8 cellular contexts compared by ENCODE assay signal in genomic region chr4:38160487-38161207, GRCh38.
A peak's percentile ranks its signal among the peaks of the same experiment; 100 is the strongest.
DNase-seq lines count a peak whose midpoint lies in the region; ATAC-seq, FAIRE-seq and TF ChIP-seq lines count a peak whose summit lies in the region.

No MANE protein-coding gene starts in this region.

- FAIRE-seq in islet of Langerhans (lab: Jason Lieb, UNC), result peak; percentile 92

- POLR2A ChIA-PET in RWPE1 (lab: Yijun Ruan, JAX; ENCODE audit: low non-redundant PET), result interaction anchor here (0.6 to 0.8 kb wide), 2 partner anchors 46 to 370 kb away, joined by 3 read pairs; no protein-coding TSS in a partner anchor

- ATAC-seq in GM21447 (IDR thresholded peaks at IDR 0.05; ENCODE audit: unreplicated experiment), result peak; percentile 93
- ATAC-seq in stimulated activated naive B cell treated with anti-CD40 and anti-IgM and Interleukin-4, amounts not matched to agents 10 μg/mL and 1 μg/mL and 100 μg/mL, for 72 hours (replicated peaks), result peak; percentile 93 to 96

- no peaks in the 10 kb centered on the region for H3K27me3 ChIP-seq in HL-60 (ENCODE audit: insufficient read depth, poor library complexity, severe bottlenecking)

- DNase-seq in Daoy (ENCODE audit: low read depth), result peak; percentile 70
- DNase-seq in HL-60 (ENCODE audit: low read depth in 1 of 2, low spot score in 1 of 2), result peak; percentile 61 to 78
- peak; percentile 90 for DNase-seq in RWPE1 (ENCODE audit: low spot score)
- DNase-seq in astrocyte of the hippocampus (ENCODE audit: low read depth, low spot score), result peak; percentile 73
- DNase-seq in stimulated activated naive B cell treated with anti-CD40 and anti-IgM and Interleukin-4, amounts not matched to agents 10 μg/mL and 1 μg/mL and 100 μg/mL, for 72 hours, result peak; percentile 29
- DNase-seq in NCI-H446 (lab: John Stamatoyannopoulos, UW), result no peak

- no peak overlapping the region for H3K27ac Mint-ChIP-seq in stimulated activated naive B cell treated with anti-CD40 and anti-IgM and Interleukin-4, amounts not matched to agents 10 μg/mL and 1 μg/mL and 100 μg/mL, for 72 hours

- no peak overlapping the region for H3K4me3 ChIP-seq in HL-60 (replicated peaks; ENCODE audit: insufficient read depth, low read length)

- no peak for TF ChIP-seq CTCF in HL-60 (IDR thresholded peaks at IDR 0.05; ENCODE audit: insufficient read depth, low read length)
- TF ChIP-seq CTCF in RWPE1 (conservative IDR thresholded peaks at IDR 0.05; ENCODE audit: low read depth), result no peak

- H3K36me3 Mint-ChIP-seq in stimulated activated naive B cell treated with anti-CD40 and anti-IgM and Interleukin-4, amounts not matched to agents 10 μg/mL and 1 μg/mL and 100 μg/mL, for 72 hours, result peaks cover 0 to 2% of the 10 kb centered on the region in 2 donors

- H3K27ac ChIP-seq in HL-60 (replicated peaks) (peak overlapping the region; percentile 51), RWPE1 (peak overlapping the region; percentile 96)

- CTCF ChIA-PET in RWPE1 (lab: Yijun Ruan, JAX), result interaction anchor here (0.6 to 1.3 kb wide), 6 partner anchors 19 to 1348 kb away, joined by 3 to 5 read pairs (median 4); no protein-coding TSS in a partner anchor

- H3K4me3 Mint-ChIP-seq in stimulated activated naive B cell treated with anti-CD40 and anti-IgM and Interleukin-4, amounts not matched to agents 10 μg/mL and 1 μg/mL and 100 μg/mL, for 72 hours, result no peak overlapping the region

- H3K9me3 Mint-ChIP-seq in stimulated activated naive B cell treated with anti-CD40 and anti-IgM and Interleukin-4, amounts not matched to agents 10 μg/mL and 1 μg/mL and 100 μg/mL, for 72 hours, result peaks cover 6 to 9% of the 10 kb centered on the region in 2 donors

- H3K27me3 Mint-ChIP-seq in stimulated activated naive B cell treated with anti-CD40 and anti-IgM and Interleukin-4, amounts not matched to agents 10 μg/mL and 1 μg/mL and 100 μg/mL, for 72 hours, result peaks cover 0 to 4% of the 10 kb centered on the region in 2 donors

- peaks cover 5 to 16% of the 10 kb centered on the region in 2 donors for H3K4me1 Mint-ChIP-seq in stimulated activated naive B cell treated with anti-CD40 and anti-IgM and Interleukin-4, amounts not matched to agents 10 μg/mL and 1 μg/mL and 100 μg/mL, for 72 hours

Comparison
In these comparisons a context has a peak if more than half of its experiments do, and no peak if none do; other contexts are left out.
1. DNase-seq: peak in Daoy (single experiment), HL-60 (2 of 2), RWPE1 (single experiment), astrocyte of the hippocampus (single experiment) and stimulated activated naive B cell treated with anti-CD40 and anti-IgM and Interleukin-4, amounts not matched to agents 10 μg/mL and 1 μg/mL and 100 μg/mL, for 72 hours (single experiment); none in NCI-H446 (0 of 2).